1 cellular context compared by ENCODE assay signal in genomic region chr2:219294356-219295351, GRCh38.
TF ChIP-seq lines count a peak whose summit lies in the region.

No MANE protein-coding gene starts in this region.

TF ChIP-seq in HepG2, 621 proteins besides CTCF, POLR2A, EP300 and RAD21 (continued from another document):
- TF ChIP-seq ZBTB49 (CRISPR knock-in tag; IDR thresholded peaks at IDR 0.05; ENCODE audit: borderline replicate concordance) (no peak), ZNF703 (CRISPR knock-in tag; IDR thresholded peaks at IDR 0.05; ENCODE audit: borderline replicate concordance) (no peak), TEAD3 (CRISPR knock-in tag; optimal IDR thresholded peaks at IDR 0.05; ENCODE audit: borderline replicate concordance) (peak; percentile 75), GABPA (IDR thresholded peaks at IDR 0.05; ENCODE audit: low read depth, low read length) (peak; percentile 51), GABPA (CRISPR knock-in tag; IDR thresholded peaks at IDR 0.05; ENCODE audit: low read depth) (peak; percentile 66), KDM1A (CRISPR knock-in tag; IDR thresholded peaks at IDR 0.05) (no peak), STAG1 (CRISPR knock-in tag; IDR thresholded peaks at IDR 0.05) (peak; percentile 84), ZNF644 (CRISPR knock-in tag; IDR thresholded peaks at IDR 0.05; ENCODE audit: low read depth) (no peak), RAD51 (IDR thresholded peaks at IDR 0.05; ENCODE audit: borderline replicate concordance) (no peak), BRD4 (CRISPR knock-in tag; IDR thresholded peaks at IDR 0.05) (no peak), EHMT2 (IDR thresholded peaks at IDR 0.05; ENCODE audit: borderline replicate concordance, low read depth, low read length) (no peak), MAX (IDR thresholded peaks at IDR 0.05) (peak; percentile 97), SMC3 (IDR thresholded peaks at IDR 0.05; ENCODE audit: low read length) (peak; percentile 55; the same call in 1 of the 2 replicates), ZNF121 (CRISPR knock-in tag; IDR thresholded peaks at IDR 0.05) (0 out of 2 replicates have a peak, but pooled peaks have one; percentile 17)
